ENCODE assay signal across 8 cellular contexts in the genomic region with DNA sequence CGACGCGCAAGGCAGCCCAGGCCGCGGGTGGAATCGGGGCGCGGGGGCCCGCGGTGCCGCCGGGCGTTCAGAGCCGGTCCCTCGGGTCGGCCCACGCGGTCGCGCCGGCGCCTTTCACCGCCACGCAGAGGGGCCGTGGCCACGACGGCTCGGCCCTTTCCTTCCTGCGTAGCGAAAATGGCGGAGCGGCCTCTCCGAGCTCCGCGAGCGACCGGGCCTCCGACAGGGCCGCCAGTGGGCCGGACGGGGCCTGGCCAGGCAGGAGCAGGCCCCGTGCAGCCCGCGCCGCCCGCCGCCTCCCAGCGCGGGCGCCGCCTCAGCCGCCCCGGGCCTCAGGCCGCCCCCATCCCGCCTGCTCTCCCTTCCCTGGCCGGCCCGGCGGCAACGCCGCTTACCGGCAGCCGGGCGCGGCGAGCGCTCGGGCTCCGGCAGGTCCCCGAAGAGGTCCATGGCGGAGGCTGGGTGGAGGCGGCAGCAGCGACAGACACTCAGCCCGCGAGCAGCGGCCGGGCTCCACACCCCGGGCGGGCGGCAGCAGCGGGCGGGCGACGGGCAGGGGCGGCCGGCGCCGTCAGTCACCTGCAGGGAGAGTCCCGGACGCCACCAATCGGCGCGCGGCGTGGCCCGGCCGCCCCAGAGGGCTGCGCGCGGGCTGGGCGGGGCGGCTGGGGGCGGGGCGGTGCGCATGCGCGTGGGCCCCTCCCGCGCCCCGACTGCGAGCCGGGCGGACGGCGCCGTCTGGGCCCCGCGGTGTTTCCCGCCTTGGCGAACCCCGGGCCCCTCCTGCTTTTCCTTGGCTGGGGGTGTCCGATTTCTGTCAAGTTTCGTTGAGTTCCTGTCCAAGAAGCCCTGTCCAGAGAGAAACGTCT. TPM values are rescaled to one million over a fixed set of nuclear protein-coding genes. Genes with fewer than 3 reads are reported as not detected.
DNase-seq lines count a peak whose midpoint lies in the region; FAIRE-seq and TF ChIP-seq lines count a peak whose summit lies in the region.

A gene with protein sequence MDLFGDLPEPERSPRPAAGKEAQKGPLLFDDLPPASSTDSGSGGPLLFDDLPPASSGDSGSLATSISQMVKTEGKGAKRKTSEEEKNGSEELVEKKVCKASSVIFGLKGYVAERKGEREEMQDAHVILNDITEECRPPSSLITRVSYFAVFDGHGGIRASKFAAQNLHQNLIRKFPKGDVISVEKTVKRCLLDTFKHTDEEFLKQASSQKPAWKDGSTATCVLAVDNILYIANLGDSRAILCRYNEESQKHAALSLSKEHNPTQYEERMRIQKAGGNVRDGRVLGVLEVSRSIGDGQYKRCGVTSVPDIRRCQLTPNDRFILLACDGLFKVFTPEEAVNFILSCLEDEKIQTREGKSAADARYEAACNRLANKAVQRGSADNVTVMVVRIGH (minus strand): TSS at position 592 of the 869 bp plus-strand sequence. CDS start 142 bp downstream, at position 450.

- H3K9me3 ChIP-seq in Loucy (ENCODE audit: insufficient read depth, low read depth, low read length) (no peaks in the 10 kb centered on the region), neural cell (ENCODE audit: low read length) (no peaks in the 10 kb centered on the region), stomach (no peaks in the 10 kb centered on the region)

- 0 to 1% (median 0%) methylated on average over 2 to 123 of the region's 123 CpGs for WGBS in stomach, 5 donors

- H2AFZ ChIP-seq in Loucy (ENCODE audit: low read length) (peak within 1 kb of the TSS; percentile 74), neural cell (ENCODE audit: low read depth, low read length) (peak within 1 kb of the TSS; percentile 98)

- H3K27ac ChIP-seq in neural cell (ENCODE audit: low read length) (peak within 1 kb of the TSS; percentile 70), stomach (peak within 1 kb of the TSS; percentile 81 to 99 (median 94))

- TF ChIP-seq RAD21 in neural cell (conservative IDR thresholded peaks at IDR 0.05) = no peak

- no peak for FAIRE-seq in H54 (lab: Jason Lieb, UNC)

- H3K9me2 ChIP-seq in Loucy (replicated peaks; ENCODE audit: low read depth, low read length) (no peaks in the 10 kb centered on the region), neural cell (ENCODE audit: insufficient read depth, low read length) (no peaks in the 10 kb centered on the region)

- DNase-seq in ELR (ENCODE audit: low read depth) = peak; percentile 88
- DNase-seq in H54 (ENCODE audit: insufficient read length, low spot score) = peak; percentile 98
- peak; percentile 21 for DNase-seq in SIG-M5 (lab: John Stamatoyannopoulos, UW)
- peak; percentile 96 for DNase-seq in activated effector memory CD4-positive, alpha-beta T cell treated with anti-CD3 and anti-CD28 coated beads, Interleukin-2, amount 50 U/mL, for 16 hours
- peak; percentile 56 for DNase-seq in fibroblast of the conjunctiva (ENCODE audit: low read depth)
- DNase-seq in stomach = peak; percentile 93

- H3K27me3 ChIP-seq in Loucy (ENCODE audit: insufficient read depth, low read length, poor library complexity, severe bottlenecking) = no peaks in the 10 kb centered on the region
- no peaks in the 10 kb centered on the region for H3K27me3 ChIP-seq in neural cell (ENCODE audit: insufficient read depth, low read depth, low read length)
- no peaks in the 10 kb centered on the region for H3K27me3 ChIP-seq in stomach

- H3K79me2 ChIP-seq in Loucy (ENCODE audit: insufficient read depth, low read length) = peaks cover 51% of the 10 kb centered on the region
- H3K79me2 ChIP-seq in neural cell (replicated peaks; ENCODE audit: insufficient read depth, low read length) = peaks cover 46% of the 10 kb centered on the region

- TF ChIP-seq CTCF in Loucy (conservative IDR thresholded peaks at IDR 0.05; ENCODE audit: low read length) (no peak), neural cell (IDR thresholded peaks at IDR 0.05; ENCODE audit: poor library complexity, severe bottlenecking) (no peak), stomach (IDR thresholded peaks at IDR 0.05) (no peak)

- TF ChIP-seq EP300 in neural cell (conservative IDR thresholded peaks at IDR 0.05; ENCODE audit: poor library complexity, severe bottlenecking) = no peak
- TF ChIP-seq EP300 in stomach (IDR thresholded peaks at IDR 0.05) = no peak

- H4K20me1 ChIP-seq in Loucy (ENCODE audit: insufficient read depth, low read length, poor library complexity, severe bottlenecking) (peaks cover 46% of the 10 kb centered on the region), neural cell (ENCODE audit: insufficient read depth) (peaks cover 3% of the 10 kb centered on the region)

- peak within 1 kb of the TSS; percentile 86 for H3K9ac ChIP-seq in Loucy (ENCODE audit: low read depth, low read length, poor library complexity, severe bottlenecking)
- H3K9ac ChIP-seq in neural cell (ENCODE audit: low read length) = peak within 1 kb of the TSS; percentile 80

- peak within 1 kb of the TSS; percentile 91 for H3K4me3 ChIP-seq in Loucy (ENCODE audit: low read length, poor library complexity, severe bottlenecking)
- H3K4me3 ChIP-seq in neural cell (ENCODE audit: low read length) = peak within 1 kb of the TSS; percentile 84
- peak within 1 kb of the TSS; percentile 62 to 89 (median 76) for H3K4me3 ChIP-seq in stomach

- intact Hi-C loops in stomach (cut with DNase I; ENCODE audit: low total_unique reads) = no loop called here

- peak; percentile 68 for TF ChIP-seq POLR2A in H54 (IDR thresholded peaks at IDR 0.05; ENCODE audit: low read depth, low read length)
- TF ChIP-seq POLR2A in stomach (IDR thresholded peaks at IDR 0.05) = no peak

- H3K36me3 ChIP-seq in Loucy (ENCODE audit: insufficient read depth, low read length) = no peaks in the 10 kb centered on the region
- H3K36me3 ChIP-seq in neural cell (ENCODE audit: insufficient read depth, low read length) = no peaks in the 10 kb centered on the region
- no peaks in the 10 kb centered on the region for H3K36me3 ChIP-seq in stomach

- H3K4me2 ChIP-seq in Loucy (ENCODE audit: low read depth, low read length, poor library complexity, severe bottlenecking) = peak within 1 kb of the TSS; percentile 98
- H3K4me2 ChIP-seq in neural cell (ENCODE audit: low read length) = peak within 1 kb of the TSS; percentile 81

- peaks cover 52% of the 10 kb centered on the region for H3K4me1 ChIP-seq in Loucy (ENCODE audit: insufficient read depth, low read length, poor library complexity, severe bottlenecking)
- H3K4me1 ChIP-seq in stomach = peaks cover 19 to 48% (median 37%) of the 10 kb centered on the region in 4 donors

- no peaks in the 10 kb centered on the region for H3F3A ChIP-seq in Loucy (ENCODE audit: low read depth)
- H3F3A ChIP-seq in neural cell (ENCODE audit: insufficient read depth, low read length, poor library complexity, severe bottlenecking) = no peaks in the 10 kb centered on the region

TF ChIP-seq in neural cell, 6 proteins besides CTCF, POLR2A, EP300 and RAD21:
- TF ChIP-seq EZH2 (IDR thresholded peaks at IDR 0.05; ENCODE audit: borderline replicate concordance, insufficient read depth, low read length, poor library complexity, severe bottlenecking) (no peak), POLR2AphosphoS5 (IDR thresholded peaks at IDR 0.05) (peak; percentile 85), MXI1 (conservative IDR thresholded peaks at IDR 0.05; ENCODE audit: poor library complexity, severe bottlenecking) (peak; percentile 64), SMC3 (conservative IDR thresholded peaks at IDR 0.05; ENCODE audit: poor library complexity) (no peak), TAF1 (IDR thresholded peaks at IDR 0.05; ENCODE audit: low read depth) (peak; percentile 58)
- TF ChIP-seq, protein P1, sequence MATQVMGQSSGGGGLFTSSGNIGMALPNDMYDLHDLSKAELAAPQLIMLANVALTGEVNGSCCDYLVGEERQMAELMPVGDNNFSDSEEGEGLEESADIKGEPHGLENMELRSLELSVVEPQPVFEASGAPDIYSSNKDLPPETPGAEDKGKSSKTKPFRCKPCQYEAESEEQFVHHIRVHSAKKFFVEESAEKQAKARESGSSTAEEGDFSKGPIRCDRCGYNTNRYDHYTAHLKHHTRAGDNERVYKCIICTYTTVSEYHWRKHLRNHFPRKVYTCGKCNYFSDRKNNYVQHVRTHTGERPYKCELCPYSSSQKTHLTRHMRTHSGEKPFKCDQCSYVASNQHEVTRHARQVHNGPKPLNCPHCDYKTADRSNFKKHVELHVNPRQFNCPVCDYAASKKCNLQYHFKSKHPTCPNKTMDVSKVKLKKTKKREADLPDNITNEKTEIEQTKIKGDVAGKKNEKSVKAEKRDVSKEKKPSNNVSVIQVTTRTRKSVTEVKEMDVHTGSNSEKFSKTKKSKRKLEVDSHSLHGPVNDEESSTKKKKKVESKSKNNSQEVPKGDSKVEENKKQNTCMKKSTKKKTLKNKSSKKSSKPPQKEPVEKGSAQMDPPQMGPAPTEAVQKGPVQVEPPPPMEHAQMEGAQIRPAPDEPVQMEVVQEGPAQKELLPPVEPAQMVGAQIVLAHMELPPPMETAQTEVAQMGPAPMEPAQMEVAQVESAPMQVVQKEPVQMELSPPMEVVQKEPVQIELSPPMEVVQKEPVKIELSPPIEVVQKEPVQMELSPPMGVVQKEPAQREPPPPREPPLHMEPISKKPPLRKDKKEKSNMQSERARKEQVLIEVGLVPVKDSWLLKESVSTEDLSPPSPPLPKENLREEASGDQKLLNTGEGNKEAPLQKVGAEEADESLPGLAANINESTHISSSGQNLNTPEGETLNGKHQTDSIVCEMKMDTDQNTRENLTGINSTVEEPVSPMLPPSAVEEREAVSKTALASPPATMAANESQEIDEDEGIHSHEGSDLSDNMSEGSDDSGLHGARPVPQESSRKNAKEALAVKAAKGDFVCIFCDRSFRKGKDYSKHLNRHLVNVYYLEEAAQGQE (IDR thresholded peaks at IDR 0.05; ENCODE audit: borderline replicate concordance) = no peak

RNA-seq across cellular contexts. Expression of the gene that starts here (rescaled TPM):
- polyA plus RNA-seq in neural cell (78.5 and 82.6 TPM in 2 replicates), stomach (10 to 100 TPM; 37.1 to 55.1 (median 38.5) TPM)
- polyA minus RNA-seq in neural cell = 35.8 and 38.2 TPM in 2 replicates
- total RNA-seq in stomach = 10 to 100 TPM; 20.4 to 59.4 (median 33.6) TPM

Comparison
In these comparisons a context has a peak if more than half of its experiments do, and no peak if none do; other contexts are left out.
1. Peak in every context shown above with its lines: DNase-seq, H3K4me3 ChIP-seq and H3K27ac ChIP-seq.
2. DNase-seq: peak in every context shown above with its lines; median percentile 98 in H54; 96 in activated effector memory CD4-positive, alpha-beta T cell treated with anti-CD3 and anti-CD28 coated beads, Interleukin-2, amount 50 U/mL, for 16 hours; 93 in stomach; 88 in ELR; 56 in fibroblast of the conjunctiva; 21 in SIG-M5.